25 cellular contexts compared by ENCODE assay signal in genomic region chr3:164832216-164832615, GRCh38.
"Had no signal": no experiment of that assay in that cellular context is flagged by ENCODE, and none has a peak within 500 bp of the region (broad histone marks: within the 10 kb centered on the region; RNA-seq: fewer than 3 reads in every experiment).

No MANE protein-coding gene starts in this region.

- H3K9me3 Mint-ChIP-seq: activated CD4-positive, alpha-beta memory T cell treated with anti-CD3 and anti-CD28 coated beads, Interleukin-2, amount 10 ng/mL, durations not matched to agents 7 days and 5 days; activated CD4-positive, alpha-beta T cell treated with anti-CD3 and anti-CD28 coated beads, Interleukin-2, amount 10 ng/mL, durations not matched to agents 24 days and 14 days; activated naive CD8-positive, alpha-beta T cell treated with anti-CD3 and anti-CD28 coated beads, Interleukin-2, amount 50 U/mL, for 24 hours; mesothelial cell of epicardium had no signal

- H3K27me3 ChIP-seq: breast epithelium, colonic mucosa, dorsolateral prefrontal cortex, esophagus muscularis mucosa, gastrocnemius medialis, neutrophil, ovary had no signal

- H3K27ac ChIP-seq: breast epithelium, colonic mucosa, dorsolateral prefrontal cortex, esophagus muscularis mucosa, gastrocnemius medialis, left ventricle myocardium inferior, neutrophil, ovary, prostate gland had no signal

- H3K4me1 Mint-ChIP-seq: activated CD4-positive, alpha-beta memory T cell treated with anti-CD3 and anti-CD28 coated beads, Interleukin-2, amount 10 ng/mL, durations not matched to agents 7 days and 5 days; activated CD4-positive, alpha-beta T cell treated with anti-CD3 and anti-CD28 coated beads, Interleukin-2, amount 10 ng/mL, durations not matched to agents 24 days and 14 days; activated naive CD4-positive, alpha-beta T cell treated with anti-CD3 and anti-CD28 coated beads, Interleukin-2, amount 10 ng/mL, durations not matched to agents 7 days and 5 days; activated naive CD8-positive, alpha-beta T cell treated with anti-CD3 and anti-CD28 coated beads, Interleukin-2, amount 50 U/mL, for 24 hours; central memory CD8-positive, alpha-beta T cell; natural killer cell had no signal

- H3K4me3 Mint-ChIP-seq: activated CD4-positive, alpha-beta memory T cell treated with anti-CD3 and anti-CD28 coated beads, Interleukin-2, amount 10 ng/mL, durations not matched to agents 7 days and 5 days; activated CD4-positive, alpha-beta T cell treated with anti-CD3 and anti-CD28 coated beads, Interleukin-2, amount 10 ng/mL, durations not matched to agents 24 days and 14 days; activated naive CD4-positive, alpha-beta T cell treated with anti-CD3 and anti-CD28 coated beads, Interleukin-2, amount 10 ng/mL, durations not matched to agents 7 days and 5 days; activated naive CD8-positive, alpha-beta T cell treated with anti-CD3 and anti-CD28 coated beads, Interleukin-2, amount 50 U/mL, for 24 hours; central memory CD8-positive, alpha-beta T cell; effector memory CD8-positive, alpha-beta T cell; mesothelial cell of epicardium; natural killer cell had no signal

- ATAC-seq: activated CD4-positive, CD25-positive, alpha-beta regulatory T cell treated with anti-CD3 and anti-CD28 coated beads, Interleukin-2, amount 50 U/mL, for 24 hours; activated naive CD8-positive, alpha-beta T cell treated with anti-CD3 and anti-CD28 coated beads, Interleukin-2, amount 50 U/mL, for 24 hours; effector memory CD8-positive, alpha-beta T cell; gastrocnemius medialis; natural killer cell; stimulated activated naive CD8-positive, alpha-beta T cell treated with anti-CD3 and anti-CD28 coated beads, Interleukin-15, Interleukin-2, amounts not matched to agents 100 U/mL and 50 U/mL, for 24 hours had no signal

- H3K4me1 ChIP-seq: breast epithelium, colonic mucosa, esophagus muscularis mucosa, gastrocnemius medialis, left ventricle myocardium inferior, prostate gland had no signal

- H3K27me3 Mint-ChIP-seq: activated CD4-positive, alpha-beta memory T cell treated with anti-CD3 and anti-CD28 coated beads, Interleukin-2, amount 10 ng/mL, durations not matched to agents 7 days and 5 days; activated CD4-positive, alpha-beta T cell treated with anti-CD3 and anti-CD28 coated beads, Interleukin-2, amount 10 ng/mL, durations not matched to agents 24 days and 14 days; activated naive CD4-positive, alpha-beta T cell treated with anti-CD3 and anti-CD28 coated beads, Interleukin-2, amount 10 ng/mL, durations not matched to agents 7 days and 5 days; activated naive CD8-positive, alpha-beta T cell treated with anti-CD3 and anti-CD28 coated beads, Interleukin-2, amount 50 U/mL, for 24 hours; central memory CD8-positive, alpha-beta T cell; effector memory CD8-positive, alpha-beta T cell had no signal

- H3K27ac Mint-ChIP-seq: activated CD4-positive, alpha-beta memory T cell treated with anti-CD3 and anti-CD28 coated beads, Interleukin-2, amount 10 ng/mL, durations not matched to agents 7 days and 5 days; activated CD4-positive, alpha-beta T cell treated with anti-CD3 and anti-CD28 coated beads, Interleukin-2, amount 10 ng/mL, durations not matched to agents 24 days and 14 days; activated naive CD4-positive, alpha-beta T cell treated with anti-CD3 and anti-CD28 coated beads, Interleukin-2, amount 10 ng/mL, durations not matched to agents 7 days and 5 days; activated naive CD8-positive, alpha-beta T cell treated with anti-CD3 and anti-CD28 coated beads, Interleukin-2, amount 50 U/mL, for 24 hours; effector memory CD8-positive, alpha-beta T cell; mesothelial cell of epicardium; natural killer cell had no signal

- DNase-seq: activated CD4-positive, alpha-beta memory T cell treated with anti-CD3 and anti-CD28 coated beads, Interleukin-2, amount 10 ng/mL, durations not matched to agents 7 days and 5 days; activated CD4-positive, alpha-beta T cell treated with anti-CD3 and anti-CD28 coated beads, Interleukin-2, amount 10 ng/mL, durations not matched to agents 24 days and 14 days; activated effector memory CD4-positive, alpha-beta T cell treated with anti-CD3 and anti-CD28 coated beads, Interleukin-2, amount 50 U/mL, for 16 hours; activated naive CD4-positive, alpha-beta T cell treated with anti-CD3 and anti-CD28 coated beads, Interleukin-2, amount 10 ng/mL, durations not matched to agents 7 days and 5 days; activated naive CD8-positive, alpha-beta T cell treated with anti-CD3 and anti-CD28 coated beads, Interleukin-2, amount 50 U/mL, for 24 hours; activated T-cell treated with anti-CD3 and anti-CD28 coated beads for 4 hours; aorta; colonic mucosa; dorsolateral prefrontal cortex; effector memory CD8-positive, alpha-beta T cell; gastrocnemius medialis; head of caudate nucleus; hypothalamus; left ventricle myocardium inferior; natural killer cell; ovary; stimulated activated CD4-positive, alpha-beta T cell treated with anti-CD3 and anti-CD28 coated beads, Interleukin-4, amount 100 ng/mL, for 4 hours; stimulated activated naive CD8-positive, alpha-beta T cell treated with anti-CD3 and anti-CD28 coated beads, Interleukin-15, Interleukin-2, amounts not matched to agents 100 U/mL and 50 U/mL, for 24 hours had no signal

- H3K36me3 Mint-ChIP-seq: activated naive CD4-positive, alpha-beta T cell treated with anti-CD3 and anti-CD28 coated beads, Interleukin-2, amount 10 ng/mL, durations not matched to agents 7 days and 5 days; mesothelial cell of epicardium; natural killer cell had no signal

- H3K4me3 ChIP-seq: breast epithelium, colonic mucosa, dorsolateral prefrontal cortex, esophagus muscularis mucosa, gastrocnemius medialis, left ventricle myocardium inferior, ovary, prostate gland had no signal

- H3K36me3 ChIP-seq: breast epithelium, colonic mucosa, esophagus muscularis mucosa, gastrocnemius medialis, left ventricle myocardium inferior, neutrophil, ovary, prostate gland had no signal

- H3K9me3 ChIP-seq: breast epithelium, colonic mucosa, esophagus muscularis mucosa, gastrocnemius medialis, left ventricle myocardium inferior, neutrophil, ovary, prostate gland had no signal
